In the genomic region with DNA sequence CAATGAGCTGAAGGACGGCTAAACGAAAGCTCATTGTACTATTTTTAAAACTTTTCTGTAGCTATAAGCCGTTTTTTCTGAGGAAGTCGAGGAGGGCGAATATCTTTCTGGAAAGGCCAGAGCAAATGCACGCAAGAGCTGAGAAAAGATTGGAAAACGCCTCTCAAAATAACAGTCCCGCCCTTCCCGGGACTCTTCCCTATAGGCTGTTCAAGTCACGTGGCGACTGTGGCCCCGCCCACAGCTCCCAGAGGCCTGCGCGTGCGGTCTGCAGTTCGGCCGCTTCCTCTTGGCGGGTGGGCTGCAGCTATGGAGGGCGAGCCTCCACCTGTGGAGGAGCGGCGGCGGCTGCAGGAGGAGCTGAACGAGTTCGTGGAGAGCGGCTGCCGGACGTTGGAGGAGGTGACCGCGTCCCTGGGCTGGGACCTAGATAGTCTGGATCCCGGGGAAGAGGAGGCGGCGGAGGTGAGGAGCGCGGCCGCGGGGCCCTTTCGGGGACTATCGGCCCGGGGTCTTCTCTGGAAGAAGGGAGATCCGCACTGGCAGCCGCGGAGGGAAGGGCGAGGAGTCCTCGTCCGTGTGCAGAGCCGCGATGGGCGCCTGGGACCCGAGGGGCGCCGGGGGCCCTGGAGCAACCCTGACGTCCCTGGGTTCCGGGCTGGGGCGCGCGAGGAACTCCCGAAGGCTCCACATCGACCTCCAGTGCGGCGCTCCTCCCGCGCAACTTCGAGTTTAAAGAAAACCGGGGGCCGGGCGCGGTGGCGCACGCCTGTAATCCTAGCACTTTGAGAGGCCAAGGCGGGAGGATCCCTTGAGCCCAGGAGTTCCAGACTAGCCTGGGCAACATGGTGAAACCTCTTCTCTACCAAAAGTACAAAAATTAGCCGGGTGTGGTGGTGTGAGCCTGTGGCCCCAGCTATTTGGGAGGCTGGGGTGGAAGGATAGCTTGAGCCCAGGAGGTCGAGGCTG, we compare ENCODE assay signal across 1 cellular context.
A peak's percentile ranks its signal among the peaks of the same experiment; 100 is the strongest.
TF ChIP-seq lines count a peak whose summit lies in the region.

A gene with protein sequence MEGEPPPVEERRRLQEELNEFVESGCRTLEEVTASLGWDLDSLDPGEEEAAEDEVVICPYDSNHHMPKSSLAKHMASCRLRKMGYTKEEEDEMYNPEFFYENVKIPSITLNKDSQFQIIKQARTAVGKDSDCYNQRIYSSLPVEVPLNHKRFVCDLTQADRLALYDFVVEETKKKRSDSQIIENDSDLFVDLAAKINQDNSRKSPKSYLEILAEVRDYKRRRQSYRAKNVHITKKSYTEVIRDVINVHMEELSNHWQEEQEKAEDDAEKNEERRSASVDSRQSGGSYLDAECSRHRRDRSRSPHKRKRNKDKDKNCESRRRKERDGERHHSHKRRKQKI (plus strand): TSS at position 250 of the 969 bp plus-strand sequence. CDS start 60 bp downstream, at position 310.

TF ChIP-seq in K562, 482 proteins besides CTCF, POLR2A, EP300 and RAD21 (continued from another document and continues in another):
- TF ChIP-seq, protein P1, sequence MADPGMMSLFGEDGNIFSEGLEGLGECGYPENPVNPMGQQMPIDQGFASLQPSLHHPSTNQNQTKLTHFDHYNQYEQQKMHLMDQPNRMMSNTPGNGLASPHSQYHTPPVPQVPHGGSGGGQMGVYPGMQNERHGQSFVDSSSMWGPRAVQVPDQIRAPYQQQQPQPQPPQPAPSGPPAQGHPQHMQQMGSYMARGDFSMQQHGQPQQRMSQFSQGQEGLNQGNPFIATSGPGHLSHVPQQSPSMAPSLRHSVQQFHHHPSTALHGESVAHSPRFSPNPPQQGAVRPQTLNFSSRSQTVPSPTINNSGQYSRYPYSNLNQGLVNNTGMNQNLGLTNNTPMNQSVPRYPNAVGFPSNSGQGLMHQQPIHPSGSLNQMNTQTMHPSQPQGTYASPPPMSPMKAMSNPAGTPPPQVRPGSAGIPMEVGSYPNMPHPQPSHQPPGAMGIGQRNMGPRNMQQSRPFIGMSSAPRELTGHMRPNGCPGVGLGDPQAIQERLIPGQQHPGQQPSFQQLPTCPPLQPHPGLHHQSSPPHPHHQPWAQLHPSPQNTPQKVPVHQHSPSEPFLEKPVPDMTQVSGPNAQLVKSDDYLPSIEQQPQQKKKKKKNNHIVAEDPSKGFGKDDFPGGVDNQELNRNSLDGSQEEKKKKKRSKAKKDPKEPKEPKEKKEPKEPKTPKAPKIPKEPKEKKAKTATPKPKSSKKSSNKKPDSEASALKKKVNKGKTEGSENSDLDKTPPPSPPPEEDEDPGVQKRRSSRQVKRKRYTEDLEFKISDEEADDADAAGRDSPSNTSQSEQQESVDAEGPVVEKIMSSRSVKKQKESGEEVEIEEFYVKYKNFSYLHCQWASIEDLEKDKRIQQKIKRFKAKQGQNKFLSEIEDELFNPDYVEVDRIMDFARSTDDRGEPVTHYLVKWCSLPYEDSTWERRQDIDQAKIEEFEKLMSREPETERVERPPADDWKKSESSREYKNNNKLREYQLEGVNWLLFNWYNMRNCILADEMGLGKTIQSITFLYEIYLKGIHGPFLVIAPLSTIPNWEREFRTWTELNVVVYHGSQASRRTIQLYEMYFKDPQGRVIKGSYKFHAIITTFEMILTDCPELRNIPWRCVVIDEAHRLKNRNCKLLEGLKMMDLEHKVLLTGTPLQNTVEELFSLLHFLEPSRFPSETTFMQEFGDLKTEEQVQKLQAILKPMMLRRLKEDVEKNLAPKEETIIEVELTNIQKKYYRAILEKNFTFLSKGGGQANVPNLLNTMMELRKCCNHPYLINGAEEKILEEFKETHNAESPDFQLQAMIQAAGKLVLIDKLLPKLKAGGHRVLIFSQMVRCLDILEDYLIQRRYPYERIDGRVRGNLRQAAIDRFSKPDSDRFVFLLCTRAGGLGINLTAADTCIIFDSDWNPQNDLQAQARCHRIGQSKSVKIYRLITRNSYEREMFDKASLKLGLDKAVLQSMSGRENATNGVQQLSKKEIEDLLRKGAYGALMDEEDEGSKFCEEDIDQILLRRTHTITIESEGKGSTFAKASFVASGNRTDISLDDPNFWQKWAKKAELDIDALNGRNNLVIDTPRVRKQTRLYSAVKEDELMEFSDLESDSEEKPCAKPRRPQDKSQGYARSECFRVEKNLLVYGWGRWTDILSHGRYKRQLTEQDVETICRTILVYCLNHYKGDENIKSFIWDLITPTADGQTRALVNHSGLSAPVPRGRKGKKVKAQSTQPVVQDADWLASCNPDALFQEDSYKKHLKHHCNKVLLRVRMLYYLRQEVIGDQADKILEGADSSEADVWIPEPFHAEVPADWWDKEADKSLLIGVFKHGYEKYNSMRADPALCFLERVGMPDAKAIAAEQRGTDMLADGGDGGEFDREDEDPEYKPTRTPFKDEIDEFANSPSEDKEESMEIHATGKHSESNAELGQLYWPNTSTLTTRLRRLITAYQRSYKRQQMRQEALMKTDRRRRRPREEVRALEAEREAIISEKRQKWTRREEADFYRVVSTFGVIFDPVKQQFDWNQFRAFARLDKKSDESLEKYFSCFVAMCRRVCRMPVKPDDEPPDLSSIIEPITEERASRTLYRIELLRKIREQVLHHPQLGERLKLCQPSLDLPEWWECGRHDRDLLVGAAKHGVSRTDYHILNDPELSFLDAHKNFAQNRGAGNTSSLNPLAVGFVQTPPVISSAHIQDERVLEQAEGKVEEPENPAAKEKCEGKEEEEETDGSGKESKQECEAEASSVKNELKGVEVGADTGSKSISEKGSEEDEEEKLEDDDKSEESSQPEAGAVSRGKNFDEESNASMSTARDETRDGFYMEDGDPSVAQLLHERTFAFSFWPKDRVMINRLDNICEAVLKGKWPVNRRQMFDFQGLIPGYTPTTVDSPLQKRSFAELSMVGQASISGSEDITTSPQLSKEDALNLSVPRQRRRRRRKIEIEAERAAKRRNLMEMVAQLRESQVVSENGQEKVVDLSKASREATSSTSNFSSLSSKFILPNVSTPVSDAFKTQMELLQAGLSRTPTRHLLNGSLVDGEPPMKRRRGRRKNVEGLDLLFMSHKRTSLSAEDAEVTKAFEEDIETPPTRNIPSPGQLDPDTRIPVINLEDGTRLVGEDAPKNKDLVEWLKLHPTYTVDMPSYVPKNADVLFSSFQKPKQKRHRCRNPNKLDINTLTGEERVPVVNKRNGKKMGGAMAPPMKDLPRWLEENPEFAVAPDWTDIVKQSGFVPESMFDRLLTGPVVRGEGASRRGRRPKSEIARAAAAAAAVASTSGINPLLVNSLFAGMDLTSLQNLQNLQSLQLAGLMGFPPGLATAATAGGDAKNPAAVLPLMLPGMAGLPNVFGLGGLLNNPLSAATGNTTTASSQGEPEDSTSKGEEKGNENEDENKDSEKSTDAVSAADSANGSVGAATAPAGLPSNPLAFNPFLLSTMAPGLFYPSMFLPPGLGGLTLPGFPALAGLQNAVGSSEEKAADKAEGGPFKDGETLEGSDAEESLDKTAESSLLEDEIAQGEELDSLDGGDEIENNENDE (IDR thresholded peaks at IDR 0.05; ENCODE audit: low read depth, low read length): no peak
- TF ChIP-seq ZNF551 (CRISPR knock-in tag; IDR thresholded peaks at IDR 0.05) (no peak), GTF2E2 (tag; IDR thresholded peaks at IDR 0.05) (no peak), TBP (optimal IDR thresholded peaks at IDR 0.05; ENCODE audit: low read depth, low read length) (peak; percentile 85), SIN3B (IDR thresholded peaks at IDR 0.05; ENCODE audit: low read depth) (no peak), ATF1 (CRISPR knock-in tag; IDR thresholded peaks at IDR 0.05) (no peak), ATF1 (tag; IDR thresholded peaks at IDR 0.05) (peak; percentile 31; the same call in 1 of the 2 replicates), TRIM24 (IDR thresholded peaks at IDR 0.05) (0 out of 4 replicates have a peak, but pooled peaks of 1 of the 2 experiments have one; percentile 8), POLR2AphosphoS5 (IDR thresholded peaks at IDR 0.05; ENCODE audit: control insufficient read depth, insufficient read depth, low read depth, low read length) (peak; percentile 91), TSC22D4 (tag; IDR thresholded peaks at IDR 0.05) (no peak), SAP30 (IDR thresholded peaks at IDR 0.05; ENCODE audit: borderline replicate concordance, insufficient read depth, low read depth, low read length, poor library complexity, severe bottlenecking) (peak; percentile 72), EZH2 (IDR thresholded peaks at IDR 0.05; ENCODE audit: borderline replicate concordance, low read depth, low read length) (no peak), IFI16 (CRISPR knock-in tag; IDR thresholded peaks at IDR 0.05) (no peak), MYC (IDR thresholded peaks at IDR 0.05; ENCODE audit: low read depth, low read length) (no peak; the same call in 1 of the 2 replicates), MYC (CRISPR knock-in tag; IDR thresholded peaks at IDR 0.05; ENCODE audit: borderline replicate concordance, low read depth) (no peak; the same call in 1 of the 2 replicates), ZFP36 (IDR thresholded peaks at IDR 0.05; ENCODE audit: low read depth, low read length, partially characterized antibody) (no peak), DIDO1 (tag; IDR thresholded peaks at IDR 0.05; ENCODE audit: low read depth) (0 out of 2 replicates have a peak, but pooled peaks have one; percentile 47), KLF6 (CRISPR knock-in tag; IDR thresholded peaks at IDR 0.05; ENCODE audit: borderline replicate concordance) (0 out of 2 replicates have a peak, but pooled peaks have one; percentile 21)
- TF ChIP-seq, protein P2, sequence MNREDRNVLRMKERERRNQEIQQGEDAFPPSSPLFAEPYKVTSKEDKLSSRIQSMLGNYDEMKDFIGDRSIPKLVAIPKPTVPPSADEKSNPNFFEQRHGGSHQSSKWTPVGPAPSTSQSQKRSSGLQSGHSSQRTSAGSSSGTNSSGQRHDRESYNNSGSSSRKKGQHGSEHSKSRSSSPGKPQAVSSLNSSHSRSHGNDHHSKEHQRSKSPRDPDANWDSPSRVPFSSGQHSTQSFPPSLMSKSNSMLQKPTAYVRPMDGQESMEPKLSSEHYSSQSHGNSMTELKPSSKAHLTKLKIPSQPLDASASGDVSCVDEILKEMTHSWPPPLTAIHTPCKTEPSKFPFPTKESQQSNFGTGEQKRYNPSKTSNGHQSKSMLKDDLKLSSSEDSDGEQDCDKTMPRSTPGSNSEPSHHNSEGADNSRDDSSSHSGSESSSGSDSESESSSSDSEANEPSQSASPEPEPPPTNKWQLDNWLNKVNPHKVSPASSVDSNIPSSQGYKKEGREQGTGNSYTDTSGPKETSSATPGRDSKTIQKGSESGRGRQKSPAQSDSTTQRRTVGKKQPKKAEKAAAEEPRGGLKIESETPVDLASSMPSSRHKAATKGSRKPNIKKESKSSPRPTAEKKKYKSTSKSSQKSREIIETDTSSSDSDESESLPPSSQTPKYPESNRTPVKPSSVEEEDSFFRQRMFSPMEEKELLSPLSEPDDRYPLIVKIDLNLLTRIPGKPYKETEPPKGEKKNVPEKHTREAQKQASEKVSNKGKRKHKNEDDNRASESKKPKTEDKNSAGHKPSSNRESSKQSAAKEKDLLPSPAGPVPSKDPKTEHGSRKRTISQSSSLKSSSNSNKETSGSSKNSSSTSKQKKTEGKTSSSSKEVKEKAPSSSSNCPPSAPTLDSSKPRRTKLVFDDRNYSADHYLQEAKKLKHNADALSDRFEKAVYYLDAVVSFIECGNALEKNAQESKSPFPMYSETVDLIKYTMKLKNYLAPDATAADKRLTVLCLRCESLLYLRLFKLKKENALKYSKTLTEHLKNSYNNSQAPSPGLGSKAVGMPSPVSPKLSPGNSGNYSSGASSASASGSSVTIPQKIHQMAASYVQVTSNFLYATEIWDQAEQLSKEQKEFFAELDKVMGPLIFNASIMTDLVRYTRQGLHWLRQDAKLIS (CRISPR knock-in tag; IDR thresholded peaks at IDR 0.05): 0 out of 2 replicates have a peak, but pooled peaks have one; percentile 54
- TF ChIP-seq, protein P3, sequence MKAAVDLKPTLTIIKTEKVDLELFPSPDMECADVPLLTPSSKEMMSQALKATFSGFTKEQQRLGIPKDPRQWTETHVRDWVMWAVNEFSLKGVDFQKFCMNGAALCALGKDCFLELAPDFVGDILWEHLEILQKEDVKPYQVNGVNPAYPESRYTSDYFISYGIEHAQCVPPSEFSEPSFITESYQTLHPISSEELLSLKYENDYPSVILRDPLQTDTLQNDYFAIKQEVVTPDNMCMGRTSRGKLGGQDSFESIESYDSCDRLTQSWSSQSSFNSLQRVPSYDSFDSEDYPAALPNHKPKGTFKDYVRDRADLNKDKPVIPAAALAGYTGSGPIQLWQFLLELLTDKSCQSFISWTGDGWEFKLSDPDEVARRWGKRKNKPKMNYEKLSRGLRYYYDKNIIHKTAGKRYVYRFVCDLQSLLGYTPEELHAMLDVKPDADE (conservative IDR thresholded peaks at IDR 0.05; ENCODE audit: control insufficient read depth, low read depth, low read length): no peak
- TF ChIP-seq, protein P4, sequence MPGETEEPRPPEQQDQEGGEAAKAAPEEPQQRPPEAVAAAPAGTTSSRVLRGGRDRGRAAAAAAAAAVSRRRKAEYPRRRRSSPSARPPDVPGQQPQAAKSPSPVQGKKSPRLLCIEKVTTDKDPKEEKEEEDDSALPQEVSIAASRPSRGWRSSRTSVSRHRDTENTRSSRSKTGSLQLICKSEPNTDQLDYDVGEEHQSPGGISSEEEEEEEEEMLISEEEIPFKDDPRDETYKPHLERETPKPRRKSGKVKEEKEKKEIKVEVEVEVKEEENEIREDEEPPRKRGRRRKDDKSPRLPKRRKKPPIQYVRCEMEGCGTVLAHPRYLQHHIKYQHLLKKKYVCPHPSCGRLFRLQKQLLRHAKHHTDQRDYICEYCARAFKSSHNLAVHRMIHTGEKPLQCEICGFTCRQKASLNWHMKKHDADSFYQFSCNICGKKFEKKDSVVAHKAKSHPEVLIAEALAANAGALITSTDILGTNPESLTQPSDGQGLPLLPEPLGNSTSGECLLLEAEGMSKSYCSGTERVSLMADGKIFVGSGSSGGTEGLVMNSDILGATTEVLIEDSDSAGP (CRISPR knock-in tag; IDR thresholded peaks at IDR 0.05): 0 out of 2 replicates have a peak, but pooled peaks have one; percentile 36
